In genomic region chrX:70012756-70013155, GRCh38 we compare ENCODE assay signal across 24 cellular contexts. TPM values are rescaled to one million over a fixed set of nuclear protein-coding genes. Genes with fewer than 3 reads are reported as not detected.
"Had no signal": no experiment of that assay in that cellular context is flagged by ENCODE, and none has a peak within 500 bp of the region (broad histone marks: within the 10 kb centered on the region; RNA-seq: fewer than 3 reads in every experiment).

No MANE protein-coding gene starts in this region.

- H3K36me3 ChIP-seq: breast epithelium, thoracic aorta had no signal

- ATAC-seq: activated CD8-positive, alpha-beta T cell treated with anti-CD3 and anti-CD28 coated beads for 36 hours; activated naive CD4-positive, alpha-beta T cell treated with anti-CD3 and anti-CD28 coated beads, Interleukin-2, amount 50 U/mL, for 72 hours; activated T-cell treated with anti-CD3 and anti-CD28 coated beads, Interleukin-2, amount 50 U/mL, for 72 hours; esophagus mucosa; naive thymus-derived CD8-positive, alpha-beta T cell; stimulated activated naive CD8-positive, alpha-beta T cell treated with anti-CD3 and anti-CD28 coated beads, Interleukin-15, Interleukin-2, amounts not matched to agents 100 U/mL and 50 U/mL, for 24 hours had no signal

- DNase-seq: activated B cell treated with CpG ODN at 0.5 μM for 24 hours; activated CD4-positive, alpha-beta T cell treated with anti-CD3 and anti-CD28 coated beads, Interleukin-2, amount 50 U/mL, for 1 hour; activated CD8-positive, alpha-beta T cell treated with anti-CD3 and anti-CD28 coated beads for 36 hours; activated naive CD4-positive, alpha-beta T cell; activated T-cell treated with anti-CD3 and anti-CD28 coated beads, Interleukin-2, amount 50 U/mL, for 72 hours; endodermal cell; foreskin fibroblast; head of caudate nucleus; naive thymus-derived CD8-positive, alpha-beta T cell; stimulated activated CD4-positive, alpha-beta T cell treated with anti-CD3 and anti-CD28 coated beads, Interleukin-12 subunit alpha, Interleukin-12 subunit beta, amount 100 ng/mL, for 4 hours; stimulated activated CD4-positive, alpha-beta T cell treated with anti-CD3 and anti-CD28 coated beads, Interleukin-4, amount 100 ng/mL, for 1 hour; stimulated activated naive CD8-positive, alpha-beta T cell treated with anti-CD3 and anti-CD28 coated beads, Interleukin-15, Interleukin-2, amounts not matched to agents 100 U/mL and 50 U/mL, for 24 hours; T-helper 2 cell; trophoblast cell had no signal

- H3K9me3 ChIP-seq: thoracic aorta had no signal

- H3K4me3 ChIP-seq: breast epithelium, skin epidermis, thoracic aorta had no signal

- H3K4me1 ChIP-seq: breast epithelium had no signal

- H3K27ac ChIP-seq: breast epithelium, skin epidermis, thoracic aorta had no signal

RNA-seq across cellular contexts. Expression of gene AWAT2, which starts 37.0 kb away (rescaled TPM):
- total RNA-seq: activated B cell treated with CpG ODN at 0.5 μM for 24 hours; activated CD8-positive, alpha-beta T cell treated with anti-CD3 and anti-CD28 coated beads for 36 hours; activated T-cell treated with anti-CD3 and anti-CD28 coated beads, Interleukin-2, amount 50 U/mL, for 72 hours; breast epithelium; endodermal cell; esophagus mucosa; naive thymus-derived CD8-positive, alpha-beta T cell; neural crest cell; omental fat pad; sciatic nerve; thoracic aorta had no signal
- polyA plus RNA-seq: naive thymus-derived CD8-positive, alpha-beta T cell had no signal

RNA-seq across cellular contexts. Expression of gene OTUD6A, which starts 49.5 kb away (rescaled TPM):
- total RNA-seq: activated B cell treated with CpG ODN at 0.5 μM for 24 hours; activated CD8-positive, alpha-beta T cell treated with anti-CD3 and anti-CD28 coated beads for 36 hours; activated naive CD4-positive, alpha-beta T cell treated with anti-CD3 and anti-CD28 coated beads, Interleukin-2, amount 50 U/mL, for 72 hours; activated T-cell treated with anti-CD3 and anti-CD28 coated beads, Interleukin-2, amount 50 U/mL, for 72 hours; breast epithelium; esophagus mucosa; lower leg skin; naive thymus-derived CD8-positive, alpha-beta T cell; neural crest cell; omental fat pad; sciatic nerve; subcutaneous adipose tissue; thoracic aorta had no signal
- polyA plus RNA-seq: naive thymus-derived CD8-positive, alpha-beta T cell had no signal
